Comparison of ENCODE assay signal across 8 cellular contexts in genomic region chr9:20620658-20621552, GRCh38. TPM values are rescaled to one million over a fixed set of nuclear protein-coding genes. Genes with fewer than 3 reads are reported as not detected.
DNase-seq lines count a peak whose midpoint lies in the region; ATAC-seq and TF ChIP-seq lines count a peak whose summit lies in the region.

No MANE protein-coding gene starts in this region.

- no peaks in the 10 kb centered on the region for H3K9me3 ChIP-seq in CD4-positive, alpha-beta T cell (ENCODE audit: control insufficient read depth, low read length)
- H3K9me3 ChIP-seq in mucosa of rectum (ENCODE audit: control insufficient read depth in 2 of 2, low read length in 2 of 2), result no peaks in the 10 kb centered on the region

- H3K36me3 Mint-ChIP-seq in CD4-positive, alpha-beta T cell (ENCODE audit: low read depth), result peaks cover 48% of the 10 kb centered on the region
- peaks cover 34% of the 10 kb centered on the region for H3K36me3 Mint-ChIP-seq in stimulated activated effector memory CD8-positive, alpha-beta T cell treated with anti-CD3 and anti-CD28 coated beads, Interleukin-12 subunit alpha, Interleukin-12 subunit beta, amount 100 ng/mL, for 72 hours

- peak overlapping the region; percentile 92 for H3K27ac ChIP-seq in CD4-positive, alpha-beta T cell (ENCODE audit: low read depth, low read length)
- H3K27ac ChIP-seq in mucosa of rectum (ENCODE audit: low read depth in 2 of 2, low read length in 2 of 2), result peak overlapping the region; percentile 88 to 89

- peak; percentile 11 for ATAC-seq in CD4-positive, alpha-beta T cell (ENCODE audit: poor library complexity)
- peak; percentile 1 for ATAC-seq in stimulated activated effector memory CD8-positive, alpha-beta T cell treated with anti-CD3 and anti-CD28 coated beads, Interleukin-12 subunit alpha, Interleukin-12 subunit beta, amount 100 ng/mL, for 72 hours
- ATAC-seq in HG03039 (IDR thresholded peaks at IDR 0.05; ENCODE audit: unreplicated experiment) (no peak), GM18502 (IDR thresholded peaks at IDR 0.05; ENCODE audit: poor library complexity, unreplicated experiment) (no peak)

- H3K27ac Mint-ChIP-seq in CD4-positive, alpha-beta T cell, result peak overlapping the region; percentile 93
- H3K27ac Mint-ChIP-seq in stimulated activated effector memory CD8-positive, alpha-beta T cell treated with anti-CD3 and anti-CD28 coated beads, Interleukin-12 subunit alpha, Interleukin-12 subunit beta, amount 100 ng/mL, for 72 hours, result peak overlapping the region; percentile 95

- H3K4me1 ChIP-seq in mucosa of rectum (ENCODE audit: control insufficient read depth in 2 of 2, insufficient read depth in 2 of 2, low read length in 2 of 2), result peaks cover 8 to 17% of the 10 kb centered on the region in 2 donors

- CTCF ChIA-PET in CD4-positive, alpha-beta T cell (lab: Charles Lee), result interaction anchor here (0.6 to 1.6 kb wide), 2 partner anchors 68 to 230 kb away, joined by 4 read pairs; no protein-coding TSS in a partner anchor

- H3K36me3 ChIP-seq in mucosa of rectum (ENCODE audit: control insufficient read depth in 2 of 2, insufficient read depth in 2 of 2, low read length in 2 of 2), result no peaks in the 10 kb centered on the region

- H3K4me3 Mint-ChIP-seq in CD4-positive, alpha-beta T cell, result peak overlapping the region; percentile 93
- peak overlapping the region; percentile 89 for H3K4me3 Mint-ChIP-seq in stimulated activated effector memory CD8-positive, alpha-beta T cell treated with anti-CD3 and anti-CD28 coated beads, Interleukin-12 subunit alpha, Interleukin-12 subunit beta, amount 100 ng/mL, for 72 hours

- no peaks in the 10 kb centered on the region for H3K9me3 Mint-ChIP-seq in CD4-positive, alpha-beta T cell
- no peaks in the 10 kb centered on the region for H3K9me3 Mint-ChIP-seq in stimulated activated effector memory CD8-positive, alpha-beta T cell treated with anti-CD3 and anti-CD28 coated beads, Interleukin-12 subunit alpha, Interleukin-12 subunit beta, amount 100 ng/mL, for 72 hours

- no peak for TF ChIP-seq CTCF in CD4-positive, alpha-beta T cell (IDR thresholded peaks at IDR 0.05)
- TF ChIP-seq CTCF in epithelial cell of esophagus (IDR thresholded peaks at IDR 0.05; ENCODE audit: insufficient read depth, low read depth, low read length, missing control alignments), result no peak

- POLR2A ChIA-PET in CD4-positive, alpha-beta T cell (lab: Charles Lee), result interaction anchor here (0.6 to 4.7 kb wide), 18 partner anchors 9 to 1241 kb away, joined by 3 to 109 read pairs (median 8); partner anchors contain the start of genes FOCAD, HACD4 and RPS6

- intact Hi-C loops in CD4-positive, alpha-beta T cell (cut with DNase I, micrococcal nuclease), result loop anchor here (2.0 to 10.0 kb wide), 5 partner anchors 66 to 404 kb away; no protein-coding TSS in a partner anchor

- H3K4me3 ChIP-seq in epithelial cell of esophagus (ENCODE audit: low read length) (peak overlapping the region; percentile 83), mucosa of rectum (ENCODE audit: low read length in 2 of 2) (peak overlapping the region; percentile 94 to 96)

- peak overlapping the region; percentile 77 to 87 for H3K9ac ChIP-seq in mucosa of rectum (ENCODE audit: low read depth in 1 of 2, low read length in 2 of 2)

- peaks cover 60% of the 10 kb centered on the region for H3K4me1 Mint-ChIP-seq in CD4-positive, alpha-beta T cell (ENCODE audit: low read depth)
- peaks cover 47% of the 10 kb centered on the region for H3K4me1 Mint-ChIP-seq in stimulated activated effector memory CD8-positive, alpha-beta T cell treated with anti-CD3 and anti-CD28 coated beads, Interleukin-12 subunit alpha, Interleukin-12 subunit beta, amount 100 ng/mL, for 72 hours

- peak; percentile 36 to 73 (median 56) for DNase-seq in CD4-positive, alpha-beta T cell
- peak; percentile 44 for DNase-seq in M059J (ENCODE audit: low read depth)
- peak; percentile 76 for DNase-seq in activated CD8-positive, alpha-beta memory T cell treated with anti-CD3 and anti-CD28 coated beads, Interleukin-2, amount 50 U/mL, for 48 hours
- DNase-seq in epithelial cell of esophagus (ENCODE audit: low read depth), result peak; percentile 47
- DNase-seq in stimulated activated effector memory CD8-positive, alpha-beta T cell treated with anti-CD3 and anti-CD28 coated beads, Interleukin-12 subunit alpha, Interleukin-12 subunit beta, amount 100 ng/mL, for 72 hours (ENCODE audit: low spot score in 2 of 2), result peak; percentile 41 to 70

- no peaks in the 10 kb centered on the region for H3K27me3 ChIP-seq in CD4-positive, alpha-beta T cell (ENCODE audit: control insufficient read depth, insufficient read depth, low read length)
- no peaks in the 10 kb centered on the region for H3K27me3 ChIP-seq in mucosa of rectum (ENCODE audit: control insufficient read depth in 2 of 2, insufficient read depth in 2 of 2, low read length in 2 of 2)

- H3K27me3 Mint-ChIP-seq in CD4-positive, alpha-beta T cell, result no peaks in the 10 kb centered on the region

RNA-seq across cellular contexts. Expression of gene MLLT3, which starts 1.4 kb away (rescaled TPM):
- total RNA-seq in CD4-positive, alpha-beta T cell, result 10 to 100 TPM; 59.2 to 60.6 TPM
- 13.8 and 18.1 TPM in 2 replicates for total RNA-seq in M059J (2014; rRNA removed; shearing (Covaris generic))

Comparison
In these comparisons a context has a peak if more than half of its experiments do, and no peak if none do; other contexts are left out.
1. ATAC-seq: peak in CD4-positive, alpha-beta T cell (single experiment) and stimulated activated effector memory CD8-positive, alpha-beta T cell treated with anti-CD3 and anti-CD28 coated beads, Interleukin-12 subunit alpha, Interleukin-12 subunit beta, amount 100 ng/mL, for 72 hours (single experiment); none in HG03039 (single experiment) and GM18502 (single experiment).
2. Peak in every context shown above with its lines, with median percentiles within 50 percentile points of each other: DNase-seq.